Comparison of ENCODE assay signal across 18 cellular contexts in the genomic region with DNA sequence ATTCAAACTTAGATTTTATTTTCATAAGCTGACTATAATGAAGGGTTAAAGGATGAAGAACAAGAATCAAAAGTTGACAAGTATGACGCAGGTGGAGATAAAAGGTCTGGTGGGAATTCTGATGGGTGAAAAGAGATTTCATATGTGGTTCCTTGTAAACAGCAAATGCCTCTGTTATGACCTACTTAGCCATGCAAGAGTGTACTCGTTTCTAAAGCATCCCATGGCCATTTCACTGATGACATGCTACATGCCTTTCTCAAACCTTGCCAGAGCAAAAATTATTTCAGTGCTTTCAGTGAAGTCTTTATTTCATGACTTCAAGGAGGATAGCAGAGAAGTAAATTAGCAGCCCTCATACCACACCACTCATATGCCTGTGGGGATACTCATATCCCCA.
DNase-seq lines count a peak whose midpoint lies in the region; ATAC-seq, FAIRE-seq and TF ChIP-seq lines count a peak whose summit lies in the region.
"Had no signal": no experiment of that assay in that cellular context is flagged by ENCODE, and none has a peak within 500 bp of the region (broad histone marks: within the 10 kb centered on the region; RNA-seq: fewer than 3 reads in every experiment).

No MANE protein-coding gene starts in this region.

- H3K27ac Mint-ChIP-seq in astrocyte (ENCODE audit: unreplicated experiment) (no peak overlapping the region), T-cell (no peak overlapping the region)

- H3K27me3 Mint-ChIP-seq in astrocyte (ENCODE audit: low read depth, unreplicated experiment) (no peaks in the 10 kb centered on the region), T-cell (no peaks in the 10 kb centered on the region)

- no peaks in the 10 kb centered on the region for H3K27me3 ChIP-seq in ACC112 (ENCODE audit: insufficient read depth, low read length)
- H3K27me3 ChIP-seq in astrocyte (ENCODE audit: insufficient read depth, low read length) = no peaks in the 10 kb centered on the region

- H3K4me3 Mint-ChIP-seq in astrocyte (ENCODE audit: unreplicated experiment) (no peak overlapping the region), T-cell (no peak overlapping the region)

- H3K36me3 ChIP-seq in ACC112 (ENCODE audit: insufficient read depth, low read length) (peaks cover 48% of the 10 kb centered on the region), astrocyte (ENCODE audit: insufficient read depth, low read length) (peaks cover 54% of the 10 kb centered on the region)

- H4K20me1 ChIP-seq in astrocyte (ENCODE audit: insufficient read depth, low read length) = no peaks in the 10 kb centered on the region

- H2AFZ ChIP-seq in ACC112 (ENCODE audit: low read length, unreplicated experiment) (no peak overlapping the region), astrocyte (ENCODE audit: low read depth, low read length) (no peak overlapping the region)

- H3K4me3 ChIP-seq in ACC112 (ENCODE audit: low read depth, low read length) = no peak overlapping the region
- no peak overlapping the region for H3K4me3 ChIP-seq in astrocyte (ENCODE audit: insufficient read depth, low read depth, low read length)
- H3K4me3 ChIP-seq in fibroblast of the aortic adventitia (ENCODE audit: low read depth, low read length) = no peak overlapping the region
- H3K4me3 ChIP-seq: SK-N-MC had no signal

- CTCF ChIA-PET in T-cell (lab: Charles Lee) = no interaction called here

- POLR2A ChIA-PET in T-cell (lab: Charles Lee) = no interaction called here

- peak; percentile 11 for FAIRE-seq in G401.6 (lab: Jason Lieb, UNC)
- no peak for FAIRE-seq in astrocyte (lab: Jason Lieb, UNC)

- H3K79me2 ChIP-seq in ACC112 (ENCODE audit: control insufficient read depth, insufficient read depth, low read length, unreplicated experiment) (peaks cover 2% of the 10 kb centered on the region), astrocyte (ENCODE audit: insufficient read depth, low read length) (peaks cover 6% of the 10 kb centered on the region)

- TF ChIP-seq CTCF in astrocyte (IDR thresholded peaks at IDR 0.05; ENCODE audit: insufficient read depth, low read depth, low read length) (no peak), fibroblast of the aortic adventitia (IDR thresholded peaks at IDR 0.05; ENCODE audit: insufficient read depth, low read length) (no peak)

- H3K4me2 ChIP-seq in astrocyte (ENCODE audit: low read length) = no peak overlapping the region

- H3K4me1 Mint-ChIP-seq in astrocyte (ENCODE audit: low read depth, unreplicated experiment) = peaks cover 19% of the 10 kb centered on the region
- H3K4me1 Mint-ChIP-seq in T-cell = no peaks in the 10 kb centered on the region

- peaks cover 3% of the 10 kb centered on the region for H3K36me3 Mint-ChIP-seq in astrocyte (ENCODE audit: low read depth, unreplicated experiment)
- peaks cover 60% of the 10 kb centered on the region for H3K36me3 Mint-ChIP-seq in T-cell

- ATAC-seq in GM18511 (IDR thresholded peaks at IDR 0.05; ENCODE audit: unreplicated experiment) (no peak), T-cell (replicated peaks in 1 of 4) (no peak)

- H3K9me3 Mint-ChIP-seq in astrocyte (ENCODE audit: unreplicated experiment) (no peaks in the 10 kb centered on the region), T-cell (no peaks in the 10 kb centered on the region)

- H3K27ac ChIP-seq in ACC112 (ENCODE audit: low read depth, low read length) (peak overlapping the region; percentile 16; the same call in 1 of the 2 replicates), astrocyte (ENCODE audit: low read depth, low read length) (peak overlapping the region; percentile 1)
- H3K27ac ChIP-seq: C4-2B, SK-N-MC had no signal

- H3K4me1 ChIP-seq in ACC112 (ENCODE audit: control insufficient read depth, insufficient read depth, low read length, unreplicated experiment) (peaks cover 28% of the 10 kb centered on the region), astrocyte (ENCODE audit: insufficient read depth, low read length) (peaks cover 19% of the 10 kb centered on the region)

- no peak overlapping the region for H3K9ac ChIP-seq in astrocyte (ENCODE audit: low read length)

- no peak for DNase-seq in astrocyte (ENCODE audit: low read depth)
- DNase-seq in fibroblast of the aortic adventitia (ENCODE audit: low read depth) = peak; percentile 22
- DNase-seq in SHP77 (lab: John Stamatoyannopoulos, UW) = no peak
- no peak for DNase-seq in stimulated activated CD4-positive, alpha-beta T cell treated with anti-CD3 and anti-CD28 coated beads, Interleukin-4, amount 100 ng/mL, for 1 hour
- DNase-seq in T-cell = no peak
- DNase-seq: DMS 273 treated with DMSO at 0.1 percent for 48 hours, HCEC 1CT, MV-4-11, NCI-H1417 treated with DMSO at 0.1 percent for 48 hours, NCI-H2029, NCI-H2171 treated with DMSO at 0.1 percent for 48 hours, NCI-H510A treated with DMSO at 0.1 percent for 48 hours, NCI-H82 had no signal

- H3K9me3 ChIP-seq in astrocyte (ENCODE audit: insufficient read depth, low read depth, low read length) = no peaks in the 10 kb centered on the region
